Comparison of ENCODE assay signal across 39 cellular contexts in genomic region chr21:30320215-30320614, GRCh38. TPM values are rescaled to one million over a fixed set of nuclear protein-coding genes. Genes with fewer than 3 reads are reported as not detected.
"Had no signal": no experiment of that assay in that cellular context is flagged by ENCODE, and none has a peak within 500 bp of the region (broad histone marks: within the 10 kb centered on the region; RNA-seq: fewer than 3 reads in every experiment).

A gene with protein sequence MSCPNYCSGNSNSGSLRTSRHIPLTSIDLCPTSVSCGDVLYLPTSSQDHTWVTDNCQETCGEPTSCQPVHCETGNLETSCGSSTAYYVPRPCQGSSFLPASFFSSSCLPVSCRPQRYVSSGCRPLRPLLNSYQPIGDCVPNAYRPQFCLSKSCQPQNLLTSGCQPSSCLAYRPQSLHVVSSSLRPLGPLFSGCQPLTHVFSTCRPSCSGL (minus strand): TSS chr21:30320315. CDS start chr21:30320035, 280 bp downstream.

- H3K36me3 ChIP-seq: MG63 had no signal

- H3K9me3 ChIP-seq: MG63 had no signal

- H3K4me3 ChIP-seq: MG63 had no signal

- H3K9ac ChIP-seq: KMS-11 had no signal

- H3K27me3 ChIP-seq: MG63 had no signal

- H3K27ac ChIP-seq: KMS-11 had no signal

- DNase-seq: Karpas-422, Kasumi-1, KBM-7, KG1, MG63, MM.1S, MV-4-11, NCI-H1048, NCI-H1092, NCI-H1092 treated with DMSO at 0.1 percent for 48 hours, NCI-H1105, NCI-H1105 treated with DMSO at 0.1 percent for 48 hours, NCI-H1417, NCI-H1417 treated with DMSO at 0.1 percent for 48 hours, NCI-H1436, NCI-H1436 treated with DMSO at 0.1 percent for 48 hours, NCI-H146, NCI-H1694, NCI-H1694 treated with DMSO at 0.1 percent for 48 hours, NCI-H187, NCI-H187 treated with DMSO at 0.1 percent for 48 hours, NCI-H1930, NCI-H2029, NCI-H2029 treated with DMSO at 0.1 percent for 48 hours, NCI-H2081, NCI-H2081 treated with DMSO at 0.1 percent for 48 hours, NCI-H2107, NCI-H2171, NCI-H2171 treated with DMSO at 0.1 percent for 48 hours, NCI-H2227 treated with DMSO at 0.1 percent for 48 hours, NCI-H226, NCI-H345, NCI-H446, NCI-H446 treated with DMSO at 0.1 percent for 48 hours had no signal

- H3K4me2 ChIP-seq: KMS-11 had no signal

RNA-seq across cellular contexts. Expression of the gene that starts here (rescaled TPM):
- total RNA-seq: LHCN-M2, M059J, MCF 10A, NCI-H460 had no signal
